In the genomic region with DNA sequence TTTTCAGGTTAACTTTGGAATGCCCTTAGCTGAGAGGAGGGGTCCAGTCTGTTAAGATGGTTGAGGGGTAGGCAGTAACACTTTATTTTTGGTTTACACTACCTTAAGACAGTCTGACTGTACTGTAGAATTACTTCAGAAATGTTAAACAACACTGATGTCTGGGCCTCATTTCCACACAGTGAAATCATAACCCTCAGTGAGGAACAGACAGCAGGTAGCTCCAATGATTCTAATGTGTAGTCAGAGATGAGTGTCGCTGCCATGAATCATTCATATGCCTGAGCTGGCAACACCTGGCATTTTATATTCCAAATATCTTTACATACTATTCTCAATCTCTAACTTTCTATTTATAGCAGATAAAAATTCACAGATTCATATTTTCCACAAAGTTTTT, we compare ENCODE assay signal across 1 cellular context.
TF ChIP-seq lines count a peak whose summit lies in the region.

No MANE protein-coding gene starts in this region.

TF ChIP-seq in WTC11, 78 proteins besides CTCF, POLR2A, EP300 and RAD21 (continued from another document):
- TF ChIP-seq, protein P1, sequence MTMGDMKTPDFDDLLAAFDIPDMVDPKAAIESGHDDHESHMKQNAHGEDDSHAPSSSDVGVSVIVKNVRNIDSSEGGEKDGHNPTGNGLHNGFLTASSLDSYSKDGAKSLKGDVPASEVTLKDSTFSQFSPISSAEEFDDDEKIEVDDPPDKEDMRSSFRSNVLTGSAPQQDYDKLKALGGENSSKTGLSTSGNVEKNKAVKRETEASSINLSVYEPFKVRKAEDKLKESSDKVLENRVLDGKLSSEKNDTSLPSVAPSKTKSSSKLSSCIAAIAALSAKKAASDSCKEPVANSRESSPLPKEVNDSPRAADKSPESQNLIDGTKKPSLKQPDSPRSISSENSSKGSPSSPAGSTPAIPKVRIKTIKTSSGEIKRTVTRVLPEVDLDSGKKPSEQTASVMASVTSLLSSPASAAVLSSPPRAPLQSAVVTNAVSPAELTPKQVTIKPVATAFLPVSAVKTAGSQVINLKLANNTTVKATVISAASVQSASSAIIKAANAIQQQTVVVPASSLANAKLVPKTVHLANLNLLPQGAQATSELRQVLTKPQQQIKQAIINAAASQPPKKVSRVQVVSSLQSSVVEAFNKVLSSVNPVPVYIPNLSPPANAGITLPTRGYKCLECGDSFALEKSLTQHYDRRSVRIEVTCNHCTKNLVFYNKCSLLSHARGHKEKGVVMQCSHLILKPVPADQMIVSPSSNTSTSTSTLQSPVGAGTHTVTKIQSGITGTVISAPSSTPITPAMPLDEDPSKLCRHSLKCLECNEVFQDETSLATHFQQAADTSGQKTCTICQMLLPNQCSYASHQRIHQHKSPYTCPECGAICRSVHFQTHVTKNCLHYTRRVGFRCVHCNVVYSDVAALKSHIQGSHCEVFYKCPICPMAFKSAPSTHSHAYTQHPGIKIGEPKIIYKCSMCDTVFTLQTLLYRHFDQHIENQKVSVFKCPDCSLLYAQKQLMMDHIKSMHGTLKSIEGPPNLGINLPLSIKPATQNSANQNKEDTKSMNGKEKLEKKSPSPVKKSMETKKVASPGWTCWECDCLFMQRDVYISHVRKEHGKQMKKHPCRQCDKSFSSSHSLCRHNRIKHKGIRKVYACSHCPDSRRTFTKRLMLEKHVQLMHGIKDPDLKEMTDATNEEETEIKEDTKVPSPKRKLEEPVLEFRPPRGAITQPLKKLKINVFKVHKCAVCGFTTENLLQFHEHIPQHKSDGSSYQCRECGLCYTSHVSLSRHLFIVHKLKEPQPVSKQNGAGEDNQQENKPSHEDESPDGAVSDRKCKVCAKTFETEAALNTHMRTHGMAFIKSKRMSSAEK (CRISPR knock-in tag; IDR thresholded peaks at IDR 0.05; ENCODE audit: borderline replicate concordance): no peak
- TF ChIP-seq, protein P2, sequence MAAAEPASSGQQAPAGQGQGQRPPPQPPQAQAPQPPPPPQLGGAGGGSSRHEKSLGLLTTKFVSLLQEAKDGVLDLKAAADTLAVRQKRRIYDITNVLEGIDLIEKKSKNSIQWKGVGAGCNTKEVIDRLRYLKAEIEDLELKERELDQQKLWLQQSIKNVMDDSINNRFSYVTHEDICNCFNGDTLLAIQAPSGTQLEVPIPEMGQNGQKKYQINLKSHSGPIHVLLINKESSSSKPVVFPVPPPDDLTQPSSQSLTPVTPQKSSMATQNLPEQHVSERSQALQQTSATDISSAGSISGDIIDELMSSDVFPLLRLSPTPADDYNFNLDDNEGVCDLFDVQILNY (CRISPR knock-in tag; IDR thresholded peaks at IDR 0.05): no peak
- TF ChIP-seq JAZF1 (CRISPR knock-in tag; IDR thresholded peaks at IDR 0.05) (no peak), NFATC4 (CRISPR knock-in tag; IDR thresholded peaks at IDR 0.05) (no peak), JUN (CRISPR knock-in tag; IDR thresholded peaks at IDR 0.05) (no peak), ETV6 (CRISPR knock-in tag; IDR thresholded peaks at IDR 0.05) (no peak), CREB1 (CRISPR knock-in tag; IDR thresholded peaks at IDR 0.05) (no peak), ESRRA (CRISPR knock-in tag; IDR thresholded peaks at IDR 0.05; ENCODE audit: borderline replicate concordance) (no peak), TEAD1 (CRISPR knock-in tag; IDR thresholded peaks at IDR 0.05) (no peak), KAT7 (CRISPR knock-in tag; IDR thresholded peaks at IDR 0.05; ENCODE audit: borderline replicate concordance) (no peak), CBFB (CRISPR knock-in tag; IDR thresholded peaks at IDR 0.05; ENCODE audit: low read depth) (no peak), ZNF121 (CRISPR knock-in tag; IDR thresholded peaks at IDR 0.05) (no peak)
- TF ChIP-seq, protein P3, sequence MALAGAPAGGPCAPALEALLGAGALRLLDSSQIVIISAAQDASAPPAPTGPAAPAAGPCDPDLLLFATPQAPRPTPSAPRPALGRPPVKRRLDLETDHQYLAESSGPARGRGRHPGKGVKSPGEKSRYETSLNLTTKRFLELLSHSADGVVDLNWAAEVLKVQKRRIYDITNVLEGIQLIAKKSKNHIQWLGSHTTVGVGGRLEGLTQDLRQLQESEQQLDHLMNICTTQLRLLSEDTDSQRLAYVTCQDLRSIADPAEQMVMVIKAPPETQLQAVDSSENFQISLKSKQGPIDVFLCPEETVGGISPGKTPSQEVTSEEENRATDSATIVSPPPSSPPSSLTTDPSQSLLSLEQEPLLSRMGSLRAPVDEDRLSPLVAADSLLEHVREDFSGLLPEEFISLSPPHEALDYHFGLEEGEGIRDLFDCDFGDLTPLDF (CRISPR knock-in tag; IDR thresholded peaks at IDR 0.05): no peak
- TF ChIP-seq, protein P4, sequence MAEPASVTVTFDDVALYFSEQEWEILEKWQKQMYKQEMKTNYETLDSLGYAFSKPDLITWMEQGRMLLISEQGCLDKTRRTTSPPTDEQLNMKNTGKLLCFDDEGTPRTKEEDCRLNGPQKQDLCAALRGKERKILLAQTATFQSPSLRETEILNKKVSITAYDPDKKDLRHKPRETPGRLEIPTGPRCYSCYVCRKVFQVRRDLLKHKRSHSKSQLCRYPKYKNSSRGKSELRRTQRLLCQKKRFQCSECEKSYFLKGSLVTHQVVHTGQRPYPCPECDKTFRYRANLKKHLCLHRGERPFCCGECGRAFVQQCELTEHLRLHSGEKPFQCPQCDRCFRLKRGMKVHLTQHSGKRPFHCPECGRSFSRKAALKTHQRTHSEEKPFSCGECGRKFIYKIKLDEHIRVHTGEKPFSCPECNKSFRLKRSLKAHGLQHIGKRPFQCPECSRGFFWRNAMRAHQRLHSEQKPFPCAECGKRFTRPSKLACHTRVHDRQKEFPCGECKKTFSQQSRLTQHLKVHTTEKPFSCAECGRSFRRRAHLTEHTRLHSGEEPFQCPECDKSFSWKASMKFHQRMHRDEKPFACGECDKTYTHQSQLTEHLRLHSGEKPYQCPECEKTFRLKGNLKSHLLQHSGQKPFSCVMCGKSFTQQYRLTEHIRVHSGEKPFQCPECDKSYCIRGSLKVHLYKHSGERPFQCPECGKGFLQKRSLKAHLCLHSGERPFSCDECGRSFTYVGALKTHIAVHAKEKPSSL (CRISPR knock-in tag; conservative IDR thresholded peaks at IDR 0.05): no peak
- TF ChIP-seq, protein P5, sequence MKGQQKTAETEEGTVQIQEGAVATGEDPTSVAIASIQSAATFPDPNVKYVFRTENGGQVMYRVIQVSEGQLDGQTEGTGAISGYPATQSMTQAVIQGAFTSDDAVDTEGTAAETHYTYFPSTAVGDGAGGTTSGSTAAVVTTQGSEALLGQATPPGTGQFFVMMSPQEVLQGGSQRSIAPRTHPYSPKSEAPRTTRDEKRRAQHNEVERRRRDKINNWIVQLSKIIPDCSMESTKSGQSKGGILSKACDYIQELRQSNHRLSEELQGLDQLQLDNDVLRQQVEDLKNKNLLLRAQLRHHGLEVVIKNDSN (CRISPR knock-in tag; IDR thresholded peaks at IDR 0.05): no peak
- TF ChIP-seq, protein P6, sequence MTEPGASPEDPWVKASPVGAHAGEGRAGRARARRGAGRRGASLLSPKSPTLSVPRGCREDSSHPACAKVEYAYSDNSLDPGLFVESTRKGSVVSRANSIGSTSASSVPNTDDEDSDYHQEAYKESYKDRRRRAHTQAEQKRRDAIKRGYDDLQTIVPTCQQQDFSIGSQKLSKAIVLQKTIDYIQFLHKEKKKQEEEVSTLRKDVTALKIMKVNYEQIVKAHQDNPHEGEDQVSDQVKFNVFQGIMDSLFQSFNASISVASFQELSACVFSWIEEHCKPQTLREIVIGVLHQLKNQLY (CRISPR knock-in tag; IDR thresholded peaks at IDR 0.05): no peak
TF ChIP-seq in WTC11: peak in this region for 0.
